8 cellular contexts compared by ENCODE assay signal in genomic region chr19:2089001-2089711, GRCh38. TPM values are rescaled to one million over a fixed set of nuclear protein-coding genes. Genes with fewer than 3 reads are reported as not detected.
DNase-seq lines count a peak whose midpoint lies in the region; ATAC-seq and TF ChIP-seq lines count a peak whose summit lies in the region.

No MANE protein-coding gene starts in this region.

- no peak for TF ChIP-seq EP300 in stomach (IDR thresholded peaks at IDR 0.05)

- peaks cover 2% of the 10 kb centered on the region for H3K27me3 Mint-ChIP-seq in T-helper 2 cell treated with Interferon-gamma antibody and Interleukin-4, amounts not matched to agents 5 μg/mL and 100 μg/mL, for 36 hours (ENCODE audit: low read depth)

- peaks cover 60% of the 10 kb centered on the region for H3K36me3 Mint-ChIP-seq in T-helper 2 cell treated with Interferon-gamma antibody and Interleukin-4, amounts not matched to agents 5 μg/mL and 100 μg/mL, for 36 hours (ENCODE audit: low read depth)

- peaks cover 59% of the 10 kb centered on the region for H3K4me1 Mint-ChIP-seq in T-helper 2 cell treated with Interferon-gamma antibody and Interleukin-4, amounts not matched to agents 5 μg/mL and 100 μg/mL, for 36 hours (ENCODE audit: low read depth)

- DNase-seq in T-helper 2 cell treated with Interferon-gamma antibody and Interleukin-4, amounts not matched to agents 5 μg/mL and 100 μg/mL, for 36 hours (ENCODE audit: low spot score), result no peak
- DNase-seq in T-helper 2 cell (no peak), RWPE2 (ENCODE audit: low spot score) (peak; percentile 94), esophagus squamous epithelium (lab: John Stamatoyannopoulos, UW) (no peak), stomach (no peak), posterior vena cava (ENCODE audit: low spot score) (no peak), pons (ENCODE audit: low spot score) (no peak)

- H3K4me1 ChIP-seq in RWPE2 (ENCODE audit: insufficient read depth, poor library complexity, severe bottlenecking), result peaks cover 72% of the 10 kb centered on the region
- peaks cover 77 to 100% (median 87%) of the 10 kb centered on the region in 3 donors for H3K4me1 ChIP-seq in esophagus squamous epithelium
- H3K4me1 ChIP-seq in stomach, result peaks cover 38 to 98% (median 87%) of the 10 kb centered on the region in 4 donors

- H3K4me3 ChIP-seq in RWPE2 (ENCODE audit: severe bottlenecking), result no peak overlapping the region
- H3K4me3 ChIP-seq in esophagus squamous epithelium, result peak overlapping the region in 2 of 4 donors; percentile 15 to 31
- no peak overlapping the region for H3K4me3 ChIP-seq in stomach

- intact Hi-C loops in esophagus squamous epithelium (cut with DNase I) (no loop called here), stomach (cut with DNase I; ENCODE audit: low total_unique reads) (no loop called here), posterior vena cava (cut with DNase I) (no loop called here)

- TF ChIP-seq POLR2A in esophagus squamous epithelium (IDR thresholded peaks at IDR 0.05), result no peak
- TF ChIP-seq POLR2A in stomach (IDR thresholded peaks at IDR 0.05), result no peak

- WGBS in esophagus squamous epithelium, 2 donors, result 31 to 37% methylated on average over 4 to 10 of the region's 16 CpGs
- WGBS in stomach, 5 donors, result 67 to 78% (median 75%) methylated on average over 14 to 16 of the region's 16 CpGs

- peak; percentile 54 for ATAC-seq in RWPE2 (ENCODE audit: low read depth)
- no peak for ATAC-seq in HG02884 (IDR thresholded peaks at IDR 0.05; ENCODE audit: unreplicated experiment)

- peak overlapping the region; percentile 75 for H3K4me3 Mint-ChIP-seq in T-helper 2 cell treated with Interferon-gamma antibody and Interleukin-4, amounts not matched to agents 5 μg/mL and 100 μg/mL, for 36 hours

- peaks cover 45% of the 10 kb centered on the region for H3K36me3 ChIP-seq in RWPE2 (ENCODE audit: low read depth)
- H3K36me3 ChIP-seq in esophagus squamous epithelium, result peaks cover 0 to 10% (median 4%) of the 10 kb centered on the region in 3 donors
- H3K36me3 ChIP-seq in stomach, result peaks cover 0 to 23% (median 21%) of the 10 kb centered on the region in 4 donors

- TF ChIP-seq CTCF in RWPE2 (IDR thresholded peaks at IDR 0.05; ENCODE audit: poor library complexity, severe bottlenecking) (no peak), esophagus squamous epithelium (IDR thresholded peaks at IDR 0.05) (peak in 1 of 6 experiments; percentile 31), stomach (IDR thresholded peaks at IDR 0.05) (no peak)

- H3K9me3 Mint-ChIP-seq in T-helper 2 cell treated with Interferon-gamma antibody and Interleukin-4, amounts not matched to agents 5 μg/mL and 100 μg/mL, for 36 hours, result no peaks in the 10 kb centered on the region

- H3K9me3 ChIP-seq in RWPE2 (ENCODE audit: severe bottlenecking) (no peaks in the 10 kb centered on the region), esophagus squamous epithelium (no peaks in the 10 kb centered on the region), stomach (no peaks in the 10 kb centered on the region)

- peak overlapping the region; percentile 95 for H3K27ac Mint-ChIP-seq in T-helper 2 cell treated with Interferon-gamma antibody and Interleukin-4, amounts not matched to agents 5 μg/mL and 100 μg/mL, for 36 hours

- H3K27me3 ChIP-seq in RWPE2 (ENCODE audit: insufficient read depth, poor library complexity, severe bottlenecking) (no peaks in the 10 kb centered on the region), esophagus squamous epithelium (no peaks in the 10 kb centered on the region), stomach (no peaks in the 10 kb centered on the region)

- H3K27ac ChIP-seq in RWPE2 (ENCODE audit: poor library complexity, severe bottlenecking), result peak overlapping the region; percentile 99
- peak overlapping the region; percentile 82 to 99 (median 92) for H3K27ac ChIP-seq in esophagus squamous epithelium
- peak overlapping the region; percentile 10 to 100 (median 81) for H3K27ac ChIP-seq in stomach

RNA-seq across cellular contexts. Expression of gene MOB3A, which starts 7.0 kb away (rescaled TPM):
- total RNA-seq in esophagus squamous epithelium (10 to 100 TPM; 22.9 to 26.9 (median 23.6) TPM), stomach (100 to 1,000 TPM in 2 of 5 donors, 10 to 100 TPM in 2, 1 to 10 TPM in 1; 9.9 to 181 (median 41.4) TPM), posterior vena cava (10 to 100 TPM; 55.8 to 57.1 TPM)
- 10 to 100 TPM; 12.6 to 17.4 (median 14.1) TPM for polyA plus RNA-seq in stomach

RNA-seq across cellular contexts. Expression of gene IZUMO4, which starts 7.6 kb away (rescaled TPM):
- total RNA-seq in esophagus squamous epithelium (10 to 100 TPM in 1 of 4 donors, 1 to 10 TPM in 2, not detected in 1; 3.0 to 11.4 (median 3.2) TPM), stomach (1 to 10 TPM in 2 of 5 donors, not detected in 3; 3.5 to 7.5 TPM), posterior vena cava (1 to 10 TPM in 1 of 2 donors, under 1 TPM in 1; 0.90 to 2.4 TPM)
- polyA plus RNA-seq in stomach, result 10 to 100 TPM in 1 of 3 donors, 1 to 10 TPM in 2; 8.1 to 22.3 (median 9.6) TPM

RNA-seq across cellular contexts. Expression of gene MKNK2, which starts 38.1 kb away (rescaled TPM):
- 100 to 1,000 TPM; 147 to 300 (median 189) TPM for total RNA-seq in esophagus squamous epithelium
- 100 to 1,000 TPM in 2 of 5 donors, 10 to 100 TPM in 3; 38.7 to 192 (median 83.9) TPM for total RNA-seq in stomach
- 100 to 1,000 TPM; 102 to 164 (median 130) TPM for polyA plus RNA-seq in stomach
- 100 to 1,000 TPM in 1 of 2 donors, 10 to 100 TPM in 1; 99.6 to 126 TPM for total RNA-seq in posterior vena cava
